Comparison of ENCODE assay signal across 8 cellular contexts in the genomic region with DNA sequence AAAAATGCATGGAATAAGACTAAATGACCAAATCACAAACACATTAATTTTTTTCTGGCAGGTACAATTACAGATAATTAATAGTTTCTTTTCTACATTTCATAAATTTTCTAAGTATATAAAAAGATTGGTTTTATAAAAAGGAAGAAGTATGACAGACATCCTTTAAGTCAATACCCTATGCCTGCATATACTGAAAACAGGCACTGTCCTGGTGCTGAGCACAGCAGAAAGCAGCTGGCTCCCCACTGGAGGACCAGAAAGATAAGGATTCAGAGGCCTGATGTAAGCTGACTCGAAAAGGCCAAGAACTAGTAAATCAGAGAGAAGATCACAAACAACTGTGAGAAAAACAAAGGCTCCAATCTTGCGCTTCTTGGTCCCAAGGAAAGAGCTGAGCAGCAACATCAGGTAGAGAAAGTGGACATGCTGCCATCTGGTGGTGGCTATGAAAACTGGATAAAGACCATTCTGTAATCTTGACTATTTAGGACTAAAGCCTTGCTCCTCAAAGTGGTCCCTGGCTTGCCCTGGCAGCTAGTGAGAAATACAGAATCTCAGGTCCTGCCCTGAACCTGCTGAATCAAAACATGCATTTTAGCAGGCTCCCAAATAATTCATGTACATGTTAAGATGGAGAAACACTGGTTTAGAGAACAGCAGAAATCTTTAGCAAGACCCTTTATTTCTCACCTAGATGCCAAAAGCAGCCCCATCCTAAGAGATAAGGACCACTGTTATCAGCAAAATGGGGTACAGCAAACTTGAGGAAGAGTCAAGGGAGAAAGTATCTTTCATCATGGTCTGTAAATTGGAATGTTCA.
DNase-seq lines count a peak whose midpoint lies in the region; ATAC-seq and TF ChIP-seq lines count a peak whose summit lies in the region.

No MANE protein-coding gene starts in this region.

- POLR2A ChIA-PET in PC-9 (lab: Charles Lee; ENCODE audit: unreplicated experiment): no interaction called here

- H3K9me3 ChIP-seq in PC-9 (ENCODE audit: insufficient read depth, low read depth) (no peaks in the 10 kb centered on the region), vagina (no peaks in the 10 kb centered on the region)

- no peaks in the 10 kb centered on the region for H3F3A ChIP-seq in PC-9 (ENCODE audit: insufficient read depth, low read depth)

- H3K36me3 ChIP-seq in PC-9 (ENCODE audit: low read depth) (no peaks in the 10 kb centered on the region), vagina (peaks cover 0 to 2% of the 10 kb centered on the region in 2 donors)

- H3K4me1 ChIP-seq in PC-9 (replicated peaks; ENCODE audit: insufficient read depth) (no peaks in the 10 kb centered on the region), vagina (no peaks in the 10 kb centered on the region)

- DNase-seq in Daoy (ENCODE audit: low read depth) (peak; percentile 58), HT-29 (ENCODE audit: low spot score) (peak; percentile 45), PC-9 (peak; percentile 32 to 58), activated T-helper 1 cell treated with Interleukin-2 at 50 U/mL for 16 hours (ENCODE audit: low read depth) (peak; percentile 13), foreskin fibroblast (peak; percentile 47 to 82), occipital lobe (lab: John Stamatoyannopoulos, UW) (peak; percentile 8), vagina (ENCODE audit: extremely low spot score in 2 of 2) (no peak)

- peak; percentile 95 for ATAC-seq in GM21390 (IDR thresholded peaks at IDR 0.05; ENCODE audit: unreplicated experiment)

- BruUV-seq in PC-9 (replicated peaks; lab: Mats Ljungman, UMichigan): no TSS peak

- H3K4me2 ChIP-seq in PC-9: no peak overlapping the region

- H3K79me2 ChIP-seq in PC-9 (ENCODE audit: low read depth): no peaks in the 10 kb centered on the region

- H3K27ac ChIP-seq in PC-9 (no peak overlapping the region), vagina (no peak overlapping the region)

- intact Hi-C loops in PC-9 (cut with micrococcal nuclease; ENCODE audit: unreplicated experiment) (loop anchor here (1.0 to 2.0 kb wide), 4 partner anchors 77 to 902 kb away; no protein-coding TSS in a partner anchor), vagina (cut with DNase I) (loop anchor here (10.0 kb wide), 1 partner anchor 134 kb away; no protein-coding TSS in a partner anchor)

- H3K4me3 ChIP-seq in PC-9 (no peak overlapping the region), foreskin fibroblast (ENCODE audit: low read depth in 1 of 2, low read length in 2 of 2) (no peak overlapping the region), vagina (no peak overlapping the region)

- TF ChIP-seq CTCF in PC-9 (conservative IDR thresholded peaks at IDR 0.05) (peak; percentile 79), foreskin fibroblast (IDR thresholded peaks at IDR 0.05; ENCODE audit: low read depth, low read length) (peak; percentile 79), vagina (IDR thresholded peaks at IDR 0.05) (peak; percentile 54 to 73 (median 59))

- CTCF ChIA-PET in PC-9 (lab: Charles Lee): interaction anchor here (0.6 to 1.3 kb wide), 2 partner anchors 75 to 76 kb away, joined by 5 to 12 read pairs; no protein-coding TSS in a partner anchor

- no peaks in the 10 kb centered on the region for H4K20me1 ChIP-seq in PC-9 (ENCODE audit: insufficient read depth)

- no peak for TF ChIP-seq POLR2A in vagina (IDR thresholded peaks at IDR 0.05)

- no peak overlapping the region for H2AFZ ChIP-seq in PC-9

- H3K27me3 ChIP-seq in PC-9 (ENCODE audit: insufficient read depth, low read depth) (no peaks in the 10 kb centered on the region), vagina (no peaks in the 10 kb centered on the region)

- H3K9me2 ChIP-seq in PC-9 (ENCODE audit: insufficient read depth): no peaks in the 10 kb centered on the region

Comparison
In these comparisons a context has a peak if more than half of its experiments do, and no peak if none do; other contexts are left out.
1. DNase-seq: peak in Daoy (single experiment), HT-29 (single experiment), PC-9 (2 of 2), activated T-helper 1 cell treated with Interleukin-2 at 50 U/mL for 16 hours (single experiment), foreskin fibroblast (2 of 2) and occipital lobe (single experiment); none in vagina (0 of 2).
2. Peak in every context shown above with its lines, with median percentiles within 50 percentile points of each other: CTCF ChIP-seq.